ENCODE assay signal across 10 cellular contexts in the genomic region with DNA sequence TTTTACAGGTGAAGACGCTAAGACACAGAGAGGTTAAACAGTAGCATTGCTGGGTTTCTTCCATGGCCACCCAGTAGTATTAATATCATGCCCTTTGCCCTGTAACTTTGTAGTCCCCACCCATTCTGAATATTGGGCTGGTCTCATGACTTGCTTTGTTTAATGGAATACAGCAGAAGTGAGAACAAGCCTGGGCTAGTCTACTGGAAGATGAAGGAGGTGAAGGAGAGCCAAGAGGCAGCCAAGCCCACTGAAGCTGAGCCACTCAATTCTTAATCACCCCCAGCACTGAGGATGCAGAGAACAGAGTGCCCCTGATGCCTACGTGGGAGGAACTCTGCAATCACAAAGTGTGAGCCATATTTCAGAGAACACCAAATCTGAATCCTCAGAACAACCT.
"Had no signal": no experiment of that assay in that cellular context is flagged by ENCODE, and none has a peak within 500 bp of the region (broad histone marks: within the 10 kb centered on the region; RNA-seq: fewer than 3 reads in every experiment).

No MANE protein-coding gene starts in this region.

- H3K27me3 ChIP-seq: thyroid gland had no signal

- H3K27ac ChIP-seq: skin epidermis, thyroid gland had no signal

- ATAC-seq: activated CD4-positive, CD25-positive, alpha-beta regulatory T cell treated with anti-CD3 and anti-CD28 coated beads, Interleukin-2, amount 50 U/mL, for 24 hours; activated CD8-positive, alpha-beta memory T cell treated with anti-CD3 and anti-CD28 coated beads, Interleukin-2, amount 10 ng/mL, durations not matched to agents 7 days and 5 days had no signal

- DNase-seq: activated CD4-positive, alpha-beta T cell treated with anti-CD3 and anti-CD28 coated beads, Interleukin-2, amount 50 U/mL, for 48 hours; activated CD8-positive, alpha-beta memory T cell treated with anti-CD3 and anti-CD28 coated beads, Interleukin-2, amount 10 ng/mL, durations not matched to agents 7 days and 5 days; activated effector memory CD4-positive, alpha-beta T cell treated with Interleukin-2 at 50 U/mL for 16 hours; activated T-cell treated with anti-CD3 and anti-CD28 coated beads, Interleukin-2, amount 50 U/mL, for 24 hours; amygdala; naive B cell; posterior cingulate gyrus; thyroid gland had no signal

- H3K4me1 ChIP-seq: thyroid gland had no signal

- H3K9me3 ChIP-seq: thyroid gland had no signal

- H3K4me3 ChIP-seq: skin epidermis, thyroid gland had no signal

- H3K36me3 ChIP-seq: thyroid gland had no signal
